Comparison of ENCODE assay signal across 23 cellular contexts in the genomic region with DNA sequence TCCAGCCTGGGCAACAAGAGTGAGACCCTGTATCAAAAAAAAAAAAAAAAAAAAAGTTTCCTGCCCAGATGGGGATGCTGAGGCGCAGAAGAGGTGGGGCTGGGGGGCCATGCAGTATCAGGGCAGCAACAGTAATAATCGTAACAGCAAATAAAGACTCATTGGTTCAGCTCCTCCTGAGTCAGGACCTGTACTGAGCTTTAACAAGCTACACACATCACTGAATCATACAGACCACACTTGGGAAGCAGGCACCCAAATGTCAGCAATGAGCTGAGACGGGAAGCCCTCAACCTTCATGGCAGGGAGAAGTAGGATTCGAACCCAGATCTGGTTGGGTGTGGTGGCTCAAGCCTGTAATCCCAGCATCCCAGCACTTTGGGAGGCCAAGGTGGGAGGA. TPM values are rescaled to one million over a fixed set of nuclear protein-coding genes. Genes with fewer than 3 reads are reported as not detected.
A peak's percentile ranks its signal among the peaks of the same experiment; 100 is the strongest.
DNase-seq lines count a peak whose midpoint lies in the region; TF ChIP-seq lines count a peak whose summit lies in the region.
"Had no signal": no experiment of that assay in that cellular context is flagged by ENCODE, and none has a peak within 500 bp of the region (broad histone marks: within the 10 kb centered on the region; RNA-seq: fewer than 3 reads in every experiment).

No MANE protein-coding gene starts in this region.

- H3K27ac ChIP-seq in neural progenitor cell, result no peak overlapping the region
- H3K27ac ChIP-seq in ascending aorta, result no peak overlapping the region
- H3K27ac ChIP-seq: BLaER1 treated with 17β-estradiol and CSF1 and Interleukin-3, amounts not matched to agents 10 nM and 100 nM had no signal

- H3K36me3 ChIP-seq in neural progenitor cell (no peaks in the 10 kb centered on the region), ascending aorta (no peaks in the 10 kb centered on the region)
- H3K36me3 ChIP-seq: BE2C; BLaER1 treated with 17β-estradiol and CSF1 and Interleukin-3, amounts not matched to agents 10 nM and 100 nM had no signal

- H3K4me3 ChIP-seq in neural progenitor cell (no peak overlapping the region), ascending aorta (no peak overlapping the region)
- H3K4me3 ChIP-seq: A549; BLaER1 treated with 17β-estradiol and CSF1 and Interleukin-3, amounts not matched to agents 10 nM and 100 nM; GM23338 had no signal

- H3K9me3 ChIP-seq in neural progenitor cell (ENCODE audit: low read depth), result no peaks in the 10 kb centered on the region
- H3K9me3 ChIP-seq in ascending aorta, result no peaks in the 10 kb centered on the region
- H3K9me3 ChIP-seq: A549; BE2C; BLaER1 treated with 17β-estradiol and CSF1 and Interleukin-3, amounts not matched to agents 10 nM and 100 nM had no signal

- no peaks in the 10 kb centered on the region for H3K36me3 Mint-ChIP-seq in neural progenitor cell
- H3K36me3 Mint-ChIP-seq: CD14-positive monocyte; CD4-positive, alpha-beta memory T cell had no signal

- no peak overlapping the region for H3K9ac ChIP-seq in neural progenitor cell

- no peaks in the 10 kb centered on the region for H3K79me2 ChIP-seq in neural progenitor cell (ENCODE audit: low read depth)

- H3K4me1 ChIP-seq in neural progenitor cell (no peaks in the 10 kb centered on the region), ascending aorta (no peaks in the 10 kb centered on the region)
- H3K4me1 ChIP-seq: BE2C had no signal

- H3K27ac Mint-ChIP-seq in neural progenitor cell, result no peak overlapping the region
- H3K27ac Mint-ChIP-seq: CD14-positive monocyte; CD4-positive, alpha-beta memory T cell; GM23338; HFFc6 had no signal

- no peaks in the 10 kb centered on the region for H4K20me1 ChIP-seq in neural progenitor cell (ENCODE audit: low read depth)

- no peak for TF ChIP-seq CTCF in GM20000 (IDR thresholded peaks at IDR 0.05; ENCODE audit: extremely low read depth, missing control alignments)
- TF ChIP-seq CTCF in neural progenitor cell (IDR thresholded peaks at IDR 0.05), result no peak
- TF ChIP-seq CTCF in ascending aorta (IDR thresholded peaks at IDR 0.05), result no peak

- no peak overlapping the region for H2AFZ ChIP-seq in neural progenitor cell (replicated peaks)

- peak overlapping the region; percentile 52 for H3K4me3 Mint-ChIP-seq in neural progenitor cell
- H3K4me3 Mint-ChIP-seq: CD4-positive, alpha-beta memory T cell; GM23338; H9; HFFc6 had no signal

- DNase-seq in GM20000 (ENCODE audit: low spot score) (peak; percentile 4), RKO (ENCODE audit: low spot score) (peak; percentile 29), neural progenitor cell (ENCODE audit: low spot score) (no peak), SHP77 treated with DMSO at 0.1 percent for 48 hours (lab: John Stamatoyannopoulos, UW) (no peak), T-helper 2 cell (no peak), ascending aorta (ENCODE audit: low spot score in 2 of 2) (no peak)
- DNase-seq: 8988T; ACHN; AML-193; BE2C; Calu3; CD4-positive, alpha-beta memory T cell; COR-L47; DMS53; DMS79 treated with DMSO at 0.1 percent for 48 hours; H9; HFFc6 had no signal

- H3F3A ChIP-seq in neural progenitor cell (ENCODE audit: low read depth), result peaks cover 7% of the 10 kb centered on the region

- peaks cover 2% of the 10 kb centered on the region for H3K9me3 Mint-ChIP-seq in neural progenitor cell
- H3K9me3 Mint-ChIP-seq: CD4-positive, alpha-beta memory T cell; GM23338; H9; HFFc6 had no signal

- H3K4me2 ChIP-seq in neural progenitor cell, result no peak overlapping the region
- H3K4me2 ChIP-seq: BLaER1 treated with 17β-estradiol and CSF1 and Interleukin-3, amounts not matched to agents 10 nM and 100 nM; GM23338 had no signal

- peaks cover 11% of the 10 kb centered on the region for H3K4me1 Mint-ChIP-seq in neural progenitor cell
- H3K4me1 Mint-ChIP-seq: CD14-positive monocyte had no signal

- H3K27me3 ChIP-seq in neural progenitor cell (peaks cover 20% of the 10 kb centered on the region), ascending aorta (no peaks in the 10 kb centered on the region)
- H3K27me3 ChIP-seq: BE2C had no signal

- intact Hi-C loops in ascending aorta (cut with DNase I), result loop anchor here (2.0 to 5.0 kb wide), 2 partner anchors 100 to 138 kb away; partner anchors contain the start of genes CATSPERG and PSMD8

- H3K27me3 Mint-ChIP-seq in neural progenitor cell (ENCODE audit: insufficient read depth, low read depth), result peaks cover 19% of the 10 kb centered on the region

RNA-seq across cellular contexts. Expression of gene DPF1, which starts 10.6 kb away (rescaled TPM):
- 3.4 and 6.5 TPM in 2 replicates for total RNA-seq in neural progenitor cell (ENCODE audit: low replicate concordance)
- total RNA-seq in ascending aorta, result not detected
- total RNA-seq: CD4-positive, alpha-beta memory T cell had no signal

RNA-seq across cellular contexts. Expression of gene PPP1R14A, which starts 21.6 kb away (rescaled TPM):
- total RNA-seq in neural progenitor cell (ENCODE audit: low replicate concordance), result 2.0 and 4.2 TPM in 2 replicates
- 1,072 TPM for total RNA-seq in ascending aorta
- total RNA-seq: CD4-positive, alpha-beta memory T cell; Daoy; H4 had no signal

RNA-seq across cellular contexts. Expression of gene SPINT2, which starts 29.8 kb away (rescaled TPM):
- total RNA-seq in neural progenitor cell (ENCODE audit: low replicate concordance), result 71.0 and 177 TPM in 2 replicates
- total RNA-seq in ascending aorta, result 193 TPM

Comparison
In these comparisons a context has a peak if more than half of its experiments do, and no peak if none do; other contexts are left out.
1. DNase-seq: peak in GM20000 (single experiment) and RKO (single experiment); none in neural progenitor cell (single experiment), SHP77 treated with DMSO at 0.1 percent for 48 hours (single experiment), T-helper 2 cell (0 of 5) and ascending aorta (0 of 2).
2. RNA of gene PPP1R14A, which starts 21.6 kb away (total RNA-seq): 1,072 TPM in ascending aorta (single experiment); 2.0 to 4.2 TPM in neural progenitor cell; every median in the first group is over 100 times any median in the second.